In the genomic region with DNA sequence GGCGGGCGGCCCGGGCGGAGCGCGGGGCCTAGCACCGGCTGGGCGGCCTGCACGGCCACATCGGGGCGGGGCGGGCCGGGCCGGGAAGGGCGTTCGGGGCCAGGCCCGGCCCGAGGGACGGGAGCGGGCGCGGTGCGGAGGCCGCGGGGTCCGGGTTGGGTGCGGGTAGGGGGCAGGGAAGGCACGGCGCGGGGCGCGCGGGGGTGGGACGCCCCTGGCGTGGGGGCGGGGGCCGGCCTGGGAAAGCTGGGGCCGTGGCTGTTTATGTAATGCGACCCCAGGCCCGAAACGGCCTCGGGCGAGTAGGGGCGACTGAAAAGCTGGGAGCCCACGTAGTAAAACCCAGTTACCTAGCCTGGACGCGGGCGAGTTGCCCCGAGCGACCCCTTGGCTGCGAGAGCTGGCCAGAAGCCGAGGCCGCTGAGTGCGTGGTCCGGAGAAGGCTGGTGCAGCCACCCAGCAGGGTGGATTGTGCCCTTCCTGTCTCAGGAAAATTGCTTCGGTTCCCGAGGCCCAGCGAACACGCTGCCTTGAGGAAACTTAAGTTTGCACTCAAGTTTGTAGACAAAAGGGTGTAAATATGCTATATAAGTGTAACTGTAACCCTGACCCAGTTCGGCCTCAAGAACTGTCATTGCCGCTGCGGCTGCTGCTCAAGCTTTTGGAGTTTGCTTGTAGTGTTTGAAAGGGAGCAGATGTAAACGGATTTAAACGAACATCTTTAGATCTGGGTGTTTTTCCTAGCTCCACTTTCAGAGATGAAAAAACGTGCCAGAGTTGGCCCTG, we compare ENCODE assay signal across 1 cellular context.
TF ChIP-seq lines count a peak whose summit lies in the region.

No MANE protein-coding gene starts in this region.

TF ChIP-seq in SK-N-SH, 30 proteins besides CTCF, POLR2A, EP300 and RAD21 (continued from another document):
- TF ChIP-seq ZBTB33 (IDR thresholded peaks at IDR 0.05; ENCODE audit: borderline replicate concordance, low read depth): no peak
